In genomic region chr20:33028875-33029274, GRCh38 we compare ENCODE assay signal across 27 cellular contexts. TPM values are rescaled to one million over a fixed set of nuclear protein-coding genes. Genes with fewer than 3 reads are reported as not detected.
"Had no signal": no experiment of that assay in that cellular context is flagged by ENCODE, and none has a peak within 500 bp of the region (broad histone marks: within the 10 kb centered on the region; RNA-seq: fewer than 3 reads in every experiment).

No MANE protein-coding gene starts in this region.

- ATAC-seq: K562, Panc1, PC-3, T-cell had no signal

- H3K4me3 ChIP-seq: K562 had no signal

- H3K4me1 Mint-ChIP-seq: T-cell had no signal

- H3K4me3 Mint-ChIP-seq: T-cell had no signal

- H3K27me3 Mint-ChIP-seq: T-cell had no signal

- H3K27ac ChIP-seq: HL-60, KMS-11, RWPE1 had no signal

- H3K27ac Mint-ChIP-seq: T-cell had no signal

- FAIRE-seq: HTR-8/SVneo, K562 had no signal

- DNase-seq: Kasumi-1; MM.1S; NCI-H1092 treated with DMSO at 0.1 percent for 48 hours; NCI-H1436; NCI-H187; NCI-H2029; NCI-H2081 treated with DMSO at 0.1 percent for 48 hours; NCI-H2171; NCI-H226; NCI-H446; NCI-H510A; NCI-H524 treated with DMSO at 0.1 percent for 48 hours; NK-92 treated with Interleukin-12 subunit alpha and Interleukin-12 subunit beta, amount 100 ng/mL, for 24 hours; PC-3; SHP77; SK-N-SH; SW 1271; T-cell had no signal

- H3K4me2 ChIP-seq: KMS-11, SK-N-SH had no signal

- H3K9me3 ChIP-seq: SK-N-SH had no signal

- H3K9ac ChIP-seq: KMS-11, SK-N-SH had no signal

RNA-seq across cellular contexts. Expression of gene BPIFB6, which starts 2.6 kb away (rescaled TPM):
- total RNA-seq: K562, M059J, OCI-LY7, PC-3, SK-MEL-5, T-cell had no signal
- polyA plus RNA-seq: K562, SK-N-SH had no signal

RNA-seq across cellular contexts. Expression of gene BPIFB2, which starts 21.4 kb away (rescaled TPM):
- total RNA-seq: K562, M059J, OCI-LY7, PC-3, SK-MEL-5 had no signal
- polyA plus RNA-seq: K562, SK-N-SH had no signal

RNA-seq across cellular contexts. Expression of gene SUN5, which starts 24.6 kb away (rescaled TPM):
- total RNA-seq: K562, M059J, OCI-LY7, PC-3, SK-MEL-5, T-cell had no signal
- polyA plus RNA-seq: K562, SK-N-SH had no signal

RNA-seq across cellular contexts. Expression of gene BPIFB3, which starts 24.8 kb away (rescaled TPM):
- total RNA-seq: K562, M059J, OCI-LY7, PC-3, SK-MEL-5, T-cell had no signal
- polyA plus RNA-seq: K562, SK-N-SH had no signal

RNA-seq across cellular contexts. Expression of gene BPIFB4, which starts 50.6 kb away (rescaled TPM):
- total RNA-seq: K562, M059J, OCI-LY7, PC-3, SK-MEL-5, T-cell had no signal
- polyA plus RNA-seq: K562, SK-N-SH had no signal
